14 cellular contexts compared by ENCODE assay signal in the genomic region with DNA sequence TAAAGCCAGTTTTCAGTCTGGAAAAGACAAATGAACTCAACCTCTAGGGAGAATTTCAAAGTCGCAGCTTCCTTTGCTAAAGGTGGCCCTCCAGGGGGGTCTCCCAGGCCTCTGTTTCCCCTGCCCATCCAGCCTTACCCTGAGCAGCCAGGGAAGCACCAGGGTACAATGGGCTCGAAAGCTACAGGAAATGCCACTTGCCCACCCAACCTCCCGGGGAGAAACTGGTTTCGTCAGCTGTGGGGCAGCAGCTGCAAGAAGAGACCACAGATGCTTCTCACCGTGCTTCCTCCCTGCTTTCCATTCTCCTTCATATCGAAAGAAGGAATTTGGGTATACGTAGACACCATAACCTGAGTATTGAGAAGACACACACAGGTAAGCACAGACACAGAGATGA. TPM values are rescaled to one million over a fixed set of nuclear protein-coding genes. Genes with fewer than 3 reads are reported as not detected.
DNase-seq lines count a peak whose midpoint lies in the region; ATAC-seq, FAIRE-seq and TF ChIP-seq lines count a peak whose summit lies in the region.
"Had no signal": no experiment of that assay in that cellular context is flagged by ENCODE, and none has a peak within 500 bp of the region (broad histone marks: within the 10 kb centered on the region; RNA-seq: fewer than 3 reads in every experiment).

No MANE protein-coding gene starts in this region.

- H3K27ac Mint-ChIP-seq in CD8-positive, alpha-beta memory T cell: peak overlapping the region in 3 of 8 donors; percentile 22 to 85 (median 75)
- H3K27ac Mint-ChIP-seq in activated CD4-positive, alpha-beta memory T cell treated with anti-CD3 and anti-CD28 coated beads for 36 hours: no peak overlapping the region

- POLR2A ChIA-PET in A549 (lab: Yijun Ruan, JAX): no interaction called here
- POLR2A ChIA-PET in CD8-positive, alpha-beta memory T cell (lab: Charles Lee): no interaction called here
- POLR2A ChIA-PET in activated CD4-positive, alpha-beta memory T cell treated with anti-CD3 and anti-CD28 coated beads for 36 hours (lab: Charles Lee): no interaction called here

- TF ChIP-seq EP300 in A549 (IDR thresholded peaks at IDR 0.05): no peak

- H3K9me3 Mint-ChIP-seq in CD8-positive, alpha-beta memory T cell: no peaks in the 10 kb centered on the region
- no peaks in the 10 kb centered on the region for H3K9me3 Mint-ChIP-seq in activated CD4-positive, alpha-beta memory T cell treated with anti-CD3 and anti-CD28 coated beads for 36 hours

- CTCF ChIA-PET in A549 (lab: Yijun Ruan, JAX): interaction anchor here (4.4 to 16.3 kb wide), 2 partner anchors 8 to 190 kb away, joined by 32 to 267 read pairs; partner anchors contain the start of gene FAAP20
- CTCF ChIA-PET in CD8-positive, alpha-beta memory T cell (lab: Charles Lee): interaction anchor here (2.8 to 4.6 kb wide), 2 partner anchors 8 to 194 kb away, joined by 17 to 22 read pairs; partner anchors contain the start of gene FAAP20
- CTCF ChIA-PET in activated CD4-positive, alpha-beta memory T cell treated with anti-CD3 and anti-CD28 coated beads for 36 hours (lab: Charles Lee): interaction anchor here (17.5 kb wide), 1 partner anchor 194 kb away, joined by 409 read pairs; the partner anchor contains the start of gene FAAP20

- H3K4me2 ChIP-seq in A549: peak overlapping the region; percentile 94

- no peaks in the 10 kb centered on the region for H3K9me3 ChIP-seq in A549
- H3K9me3 ChIP-seq in CD8-positive, alpha-beta memory T cell (ENCODE audit: low read length): no peaks in the 10 kb centered on the region
- H3K9me3 ChIP-seq in kidney (ENCODE audit: control insufficient read depth in 1 of 2, low read length in 2 of 2): no peaks in the 10 kb centered on the region
- H3K9me3 ChIP-seq: mucosa of descending colon had no signal

- H3K9ac ChIP-seq in kidney (ENCODE audit: low read length in 2 of 2): no peak overlapping the region

- in situ Hi-C loops in brain microvascular endothelial cell (cut with HindIII; ENCODE audit: low pct_ligation_motif_present, low sequenced_read_pairs): no loop called here

- H3K27me3 Mint-ChIP-seq in CD8-positive, alpha-beta memory T cell: no peaks in the 10 kb centered on the region
- H3K27me3 Mint-ChIP-seq in activated CD4-positive, alpha-beta memory T cell treated with anti-CD3 and anti-CD28 coated beads for 36 hours: no peaks in the 10 kb centered on the region

- H3K4me1 Mint-ChIP-seq in CD8-positive, alpha-beta memory T cell: peaks cover 23 to 40% (median 30%) of the 10 kb centered on the region in 3 donors
- H3K4me1 Mint-ChIP-seq in activated CD4-positive, alpha-beta memory T cell treated with anti-CD3 and anti-CD28 coated beads for 36 hours (ENCODE audit: low read depth): peaks cover 34% of the 10 kb centered on the region

- TF ChIP-seq CTCF in A549 (IDR thresholded peaks at IDR 0.05) (no peak), kidney (IDR thresholded peaks at IDR 0.05; ENCODE audit: borderline replicate concordance, extremely low read depth, insufficient read depth) (no peak), brain microvascular endothelial cell (IDR thresholded peaks at IDR 0.05; ENCODE audit: low read depth, low read length, missing control alignments) (no peak)

- H3K36me3 Mint-ChIP-seq in CD8-positive, alpha-beta memory T cell: peaks cover 0 to 21% (median 0%) of the 10 kb centered on the region in 3 donors
- peaks cover 10% of the 10 kb centered on the region for H3K36me3 Mint-ChIP-seq in activated CD4-positive, alpha-beta memory T cell treated with anti-CD3 and anti-CD28 coated beads for 36 hours

- H3K36me3 ChIP-seq in CD8-positive, alpha-beta memory T cell (ENCODE audit: insufficient read depth, low read length): peaks cover 9% of the 10 kb centered on the region
- peaks cover 7 to 19% of the 10 kb centered on the region in 2 donors for H3K36me3 ChIP-seq in kidney (ENCODE audit: control insufficient read depth in 1 of 2, insufficient read depth in 2 of 2, low read length in 2 of 2)
- peaks cover 15% of the 10 kb centered on the region for H3K36me3 ChIP-seq in brain microvascular endothelial cell (replicated peaks)

- WGBS in A549 (ENCODE audit: missing lambda C conversion rate): 87% methylated on average over 7 of the region's 7 CpGs

- peak overlapping the region in 6 of 7 donors; percentile 71 to 84 (median 78) for H3K4me3 Mint-ChIP-seq in CD8-positive, alpha-beta memory T cell
- H3K4me3 Mint-ChIP-seq in activated CD4-positive, alpha-beta memory T cell treated with anti-CD3 and anti-CD28 coated beads for 36 hours: peak overlapping the region; percentile 75

- ATAC-seq in A549 (no peak), GM18909 (IDR thresholded peaks at IDR 0.05; ENCODE audit: poor library complexity, unreplicated experiment) (no peak)
- ATAC-seq: mucosa of descending colon, right cardiac atrium had no signal

- no peaks in the 10 kb centered on the region for H3K27me3 ChIP-seq in CD8-positive, alpha-beta memory T cell (ENCODE audit: insufficient read depth, low read length, poor library complexity, severe bottlenecking)
- H3K27me3 ChIP-seq in brain microvascular endothelial cell (replicated peaks): no peaks in the 10 kb centered on the region

- no peak for TF ChIP-seq POLR2A in A549 (IDR thresholded peaks at IDR 0.05; ENCODE audit: low read length)

- TF ChIP-seq RAD21 in A549 (conservative IDR thresholded peaks at IDR 0.05 in 1 of 2, IDR thresholded peaks at IDR 0.05 in 1 of 2): no peak

- intact Hi-C loops in activated CD4-positive, alpha-beta memory T cell treated with anti-CD3 and anti-CD28 coated beads for 36 hours (cut with micrococcal nuclease): loop anchor here (5.0 kb wide), 3 partner anchors 72 to 158 kb away; no protein-coding TSS in a partner anchor
- intact Hi-C loops in kidney (cut with DNase I): no loop called here

- H3K27ac ChIP-seq in A549 (no peak overlapping the region), kidney (ENCODE audit: low read depth in 2 of 2, low read length in 2 of 2) (no peak overlapping the region), brain microvascular endothelial cell (no peak overlapping the region)
- no peak overlapping the region for H3K27ac ChIP-seq in CD8-positive, alpha-beta memory T cell (ENCODE audit: low read depth, low read length)

- FAIRE-seq in A549 (lab: Jason Lieb, UNC): no peak
- FAIRE-seq in kidney (lab: Jason Lieb, UNC): no peak

- DNase-seq in A549 (ENCODE audit: low read depth in 1 of 2, low spot score in 1 of 2): no peak
- DNase-seq in CD8-positive, alpha-beta memory T cell: peak in 1 of 5 donors; percentile 27
- no peak for DNase-seq in activated CD4-positive, alpha-beta memory T cell treated with anti-CD3 and anti-CD28 coated beads for 36 hours
- DNase-seq in kidney: peak; percentile 37
- no peak for DNase-seq in brain microvascular endothelial cell
- no peak for DNase-seq in D341Med (ENCODE audit: low spot score)
- no peak for DNase-seq in EL
- DNase-seq: activated naive CD4-positive, alpha-beta T cell treated with Interleukin-2 at 50 U/mL for 16 hours; dermis blood vessel endothelial cell; NCI-H1092; NCI-H345 had no signal

- H3K4me3 ChIP-seq in A549 (no peak overlapping the region), kidney (ENCODE audit: low read length in 2 of 2) (no peak overlapping the region), brain microvascular endothelial cell (ENCODE audit: low read depth, low read length) (no peak overlapping the region)
- H3K4me3 ChIP-seq in CD8-positive, alpha-beta memory T cell (ENCODE audit: low read length): no peak overlapping the region
- H3K4me3 ChIP-seq: mucosa of descending colon had no signal

- H3K4me1 ChIP-seq in A549 (peaks cover 25% of the 10 kb centered on the region), kidney (ENCODE audit: control insufficient read depth in 1 of 2, insufficient read depth in 1 of 2, low read depth in 1 of 2, low read length in 2 of 2) (peaks cover 17 to 25% of the 10 kb centered on the region in 2 donors)
- H3K4me1 ChIP-seq in CD8-positive, alpha-beta memory T cell (ENCODE audit: insufficient read depth, low read length): peaks cover 33% of the 10 kb centered on the region

TF ChIP-seq in A549, 52 proteins besides CTCF, POLR2A, EP300 and RAD21 (continues in another document):
- no peak for TF ChIP-seq FOSB (CRISPR knock-in tag; IDR thresholded peaks at IDR 0.05)
- no peak for TF ChIP-seq ESRRA (IDR thresholded peaks at IDR 0.05; ENCODE audit: borderline replicate concordance, low read length)

RNA-seq across cellular contexts. Expression of gene MORN1, which starts 1.7 kb away (rescaled TPM):
- polyA plus RNA-seq in A549 (2011; rRNA removed) (6.9 and 7.2 TPM in 2 replicates), A549 (2017; fragmentation: RNase III; extraction: RNeasy Plus Mini Kit Qiagen cat#74134 plus additional on column Dnase treatment) (6.8 to 9.5 TPM (median 8.9 TPM) in 3 replicates), kidney (ENCODE audit: insufficient read depth, low read depth, low replicate concordance) (9.0 TPM)
- polyA plus RNA-seq in A549 (2012; cell fraction: cytosol; rRNA removed): 7.1 and 8.0 TPM in 2 replicates
- 11.6 and 14.2 TPM in 2 replicates for polyA plus RNA-seq in A549 (2012; cell fraction: nucleus; rRNA removed)
- polyA minus RNA-seq in A549 (2011; rRNA and poly(A)+ RNA removed): 12.4 and 13.0 TPM in 2 replicates
- 10 to 100 TPM in 1 of 2 experiments, 1 to 10 TPM in 1; 9.4 to 10.4 TPM for total RNA-seq in CD8-positive, alpha-beta memory T cell
- polyA plus RNA-seq in CD8-positive, alpha-beta memory T cell: 3.3 TPM
- total RNA-seq in activated CD4-positive, alpha-beta memory T cell treated with anti-CD3 and anti-CD28 coated beads for 36 hours: 1 to 10 TPM; 5.4 to 6.3 TPM
- 24.7 TPM for total RNA-seq in kidney

RNA-seq across cellular contexts. Expression of gene RER1, which starts 2.0 kb away (rescaled TPM):
- polyA plus RNA-seq in A549 (2011; rRNA removed): 213 and 227 TPM in 2 replicates
- polyA plus RNA-seq in A549 (2012; cell fraction: cytosol; rRNA removed): 88.9 and 93.1 TPM in 2 replicates
- polyA plus RNA-seq in A549 (2012; cell fraction: nucleus; rRNA removed): 63.3 and 196 TPM in 2 replicates
- polyA plus RNA-seq in A549 (2017; fragmentation: RNase III; extraction: RNeasy Plus Mini Kit Qiagen cat#74134 plus additional on column Dnase treatment): 66.8 to 72.8 TPM (median 72.3 TPM) in 3 replicates
- polyA minus RNA-seq in A549 (2011; rRNA and poly(A)+ RNA removed): 157 and 165 TPM in 2 replicates
- 100 to 1,000 TPM; 214 to 222 TPM for total RNA-seq in CD8-positive, alpha-beta memory T cell
- 166 TPM for polyA plus RNA-seq in CD8-positive, alpha-beta memory T cell
- total RNA-seq in activated CD4-positive, alpha-beta memory T cell treated with anti-CD3 and anti-CD28 coated beads for 36 hours: 100 to 1,000 TPM; 148 to 154 TPM
- total RNA-seq in kidney: 162 TPM
- polyA plus RNA-seq in kidney (ENCODE audit: insufficient read depth, low read depth, low replicate concordance): 158 TPM

RNA-seq across cellular contexts. Expression of gene PEX10, which starts 22.7 kb away (rescaled TPM):
- polyA plus RNA-seq in A549 (2011; rRNA removed) (12.3 and 12.6 TPM in 2 replicates), A549 (2017; fragmentation: RNase III; extraction: RNeasy Plus Mini Kit Qiagen cat#74134 plus additional on column Dnase treatment) (20.2 to 22.1 TPM (median 20.7 TPM) in 3 replicates), kidney (ENCODE audit: insufficient read depth, low read depth, low replicate concordance) (26.8 TPM)
- 21.6 and 29.6 TPM in 2 replicates for polyA plus RNA-seq in A549 (2012; cell fraction: cytosol; rRNA removed)
- polyA plus RNA-seq in A549 (2012; cell fraction: nucleus; rRNA removed): 26.0 and 36.7 TPM in 2 replicates
- 9.0 and 12.7 TPM in 2 replicates for polyA minus RNA-seq in A549 (2011; rRNA and poly(A)+ RNA removed)
- total RNA-seq in CD8-positive, alpha-beta memory T cell: 10 to 100 TPM; 25.6 to 26.2 TPM
- 8.9 TPM for polyA plus RNA-seq in CD8-positive, alpha-beta memory T cell
- total RNA-seq in activated CD4-positive, alpha-beta memory T cell treated with anti-CD3 and anti-CD28 coated beads for 36 hours: 10 to 100 TPM; 14.8 to 15.4 TPM
- 25.6 TPM for total RNA-seq in kidney
